ENCODE assay signal across 1 cellular context in genomic region chr12:12813120-12814101, GRCh38.
TF ChIP-seq lines count a peak whose summit lies in the region.

TSS of gene DDX47 (plus strand) at chr12:12813346. CDS start at chr12:12813368, 22 bp downstream.

TF ChIP-seq in HEK293, 187 proteins besides CTCF, POLR2A, EP300 and RAD21 (continued from another document and continues in another):
- TF ChIP-seq ZNF362 (tag by site-specific recombination; IDR thresholded peaks at IDR 0.05) = no peak
- TF ChIP-seq, protein P1, sequence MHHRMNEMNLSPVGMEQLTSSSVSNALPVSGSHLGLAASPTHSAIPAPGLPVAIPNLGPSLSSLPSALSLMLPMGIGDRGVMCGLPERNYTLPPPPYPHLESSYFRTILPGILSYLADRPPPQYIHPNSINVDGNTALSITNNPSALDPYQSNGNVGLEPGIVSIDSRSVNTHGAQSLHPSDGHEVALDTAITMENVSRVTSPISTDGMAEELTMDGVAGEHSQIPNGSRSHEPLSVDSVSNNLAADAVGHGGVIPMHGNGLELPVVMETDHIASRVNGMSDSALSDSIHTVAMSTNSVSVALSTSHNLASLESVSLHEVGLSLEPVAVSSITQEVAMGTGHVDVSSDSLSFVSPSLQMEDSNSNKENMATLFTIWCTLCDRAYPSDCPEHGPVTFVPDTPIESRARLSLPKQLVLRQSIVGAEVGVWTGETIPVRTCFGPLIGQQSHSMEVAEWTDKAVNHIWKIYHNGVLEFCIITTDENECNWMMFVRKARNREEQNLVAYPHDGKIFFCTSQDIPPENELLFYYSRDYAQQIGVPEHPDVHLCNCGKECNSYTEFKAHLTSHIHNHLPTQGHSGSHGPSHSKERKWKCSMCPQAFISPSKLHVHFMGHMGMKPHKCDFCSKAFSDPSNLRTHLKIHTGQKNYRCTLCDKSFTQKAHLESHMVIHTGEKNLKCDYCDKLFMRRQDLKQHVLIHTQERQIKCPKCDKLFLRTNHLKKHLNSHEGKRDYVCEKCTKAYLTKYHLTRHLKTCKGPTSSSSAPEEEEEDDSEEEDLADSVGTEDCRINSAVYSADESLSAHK (tag by site-specific recombination; IDR thresholded peaks at IDR 0.05) = 0 out of 2 replicates have a peak, but pooled peaks have one; percentile 6
- no peak for TF ChIP-seq SALL2 (tag by site-specific recombination; IDR thresholded peaks at IDR 0.05; ENCODE audit: borderline replicate concordance)
- TF ChIP-seq ZNF529 (tag by site-specific recombination; IDR thresholded peaks at IDR 0.05; ENCODE audit: insufficient replicate concordance) = no peak
- TF ChIP-seq YY2 (tag by site-specific recombination; IDR thresholded peaks at IDR 0.05) = peak; percentile 94
- TF ChIP-seq ZNF76 (tag by site-specific recombination; IDR thresholded peaks at IDR 0.05; ENCODE audit: borderline replicate concordance, low read depth) = peak; percentile 94
- TF ChIP-seq, protein P2, sequence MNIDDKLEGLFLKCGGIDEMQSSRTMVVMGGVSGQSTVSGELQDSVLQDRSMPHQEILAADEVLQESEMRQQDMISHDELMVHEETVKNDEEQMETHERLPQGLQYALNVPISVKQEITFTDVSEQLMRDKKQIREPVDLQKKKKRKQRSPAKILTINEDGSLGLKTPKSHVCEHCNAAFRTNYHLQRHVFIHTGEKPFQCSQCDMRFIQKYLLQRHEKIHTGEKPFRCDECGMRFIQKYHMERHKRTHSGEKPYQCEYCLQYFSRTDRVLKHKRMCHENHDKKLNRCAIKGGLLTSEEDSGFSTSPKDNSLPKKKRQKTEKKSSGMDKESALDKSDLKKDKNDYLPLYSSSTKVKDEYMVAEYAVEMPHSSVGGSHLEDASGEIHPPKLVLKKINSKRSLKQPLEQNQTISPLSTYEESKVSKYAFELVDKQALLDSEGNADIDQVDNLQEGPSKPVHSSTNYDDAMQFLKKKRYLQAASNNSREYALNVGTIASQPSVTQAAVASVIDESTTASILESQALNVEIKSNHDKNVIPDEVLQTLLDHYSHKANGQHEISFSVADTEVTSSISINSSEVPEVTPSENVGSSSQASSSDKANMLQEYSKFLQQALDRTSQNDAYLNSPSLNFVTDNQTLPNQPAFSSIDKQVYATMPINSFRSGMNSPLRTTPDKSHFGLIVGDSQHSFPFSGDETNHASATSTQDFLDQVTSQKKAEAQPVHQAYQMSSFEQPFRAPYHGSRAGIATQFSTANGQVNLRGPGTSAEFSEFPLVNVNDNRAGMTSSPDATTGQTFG (tag by site-specific recombination; IDR thresholded peaks at IDR 0.05; ENCODE audit: borderline replicate concordance) = no peak
- no peak for TF ChIP-seq MEIS1 (CRISPR knock-in tag; IDR thresholded peaks at IDR 0.05; ENCODE audit: borderline replicate concordance)
- no peak for TF ChIP-seq ZNF2 (tag by site-specific recombination; IDR thresholded peaks at IDR 0.05)
- TF ChIP-seq ZNF302 (tag by site-specific recombination; IDR thresholded peaks at IDR 0.05; ENCODE audit: low read depth) = no peak
- TF ChIP-seq ZNF677 (tag by site-specific recombination; IDR thresholded peaks at IDR 0.05) = no peak
- no peak for TF ChIP-seq ZNF266 (tag by site-specific recombination; IDR thresholded peaks at IDR 0.05; ENCODE audit: low read depth)
- TF ChIP-seq ZNF174 (tag by site-specific recombination; IDR thresholded peaks at IDR 0.05) = no peak
- TF ChIP-seq, protein P3, sequence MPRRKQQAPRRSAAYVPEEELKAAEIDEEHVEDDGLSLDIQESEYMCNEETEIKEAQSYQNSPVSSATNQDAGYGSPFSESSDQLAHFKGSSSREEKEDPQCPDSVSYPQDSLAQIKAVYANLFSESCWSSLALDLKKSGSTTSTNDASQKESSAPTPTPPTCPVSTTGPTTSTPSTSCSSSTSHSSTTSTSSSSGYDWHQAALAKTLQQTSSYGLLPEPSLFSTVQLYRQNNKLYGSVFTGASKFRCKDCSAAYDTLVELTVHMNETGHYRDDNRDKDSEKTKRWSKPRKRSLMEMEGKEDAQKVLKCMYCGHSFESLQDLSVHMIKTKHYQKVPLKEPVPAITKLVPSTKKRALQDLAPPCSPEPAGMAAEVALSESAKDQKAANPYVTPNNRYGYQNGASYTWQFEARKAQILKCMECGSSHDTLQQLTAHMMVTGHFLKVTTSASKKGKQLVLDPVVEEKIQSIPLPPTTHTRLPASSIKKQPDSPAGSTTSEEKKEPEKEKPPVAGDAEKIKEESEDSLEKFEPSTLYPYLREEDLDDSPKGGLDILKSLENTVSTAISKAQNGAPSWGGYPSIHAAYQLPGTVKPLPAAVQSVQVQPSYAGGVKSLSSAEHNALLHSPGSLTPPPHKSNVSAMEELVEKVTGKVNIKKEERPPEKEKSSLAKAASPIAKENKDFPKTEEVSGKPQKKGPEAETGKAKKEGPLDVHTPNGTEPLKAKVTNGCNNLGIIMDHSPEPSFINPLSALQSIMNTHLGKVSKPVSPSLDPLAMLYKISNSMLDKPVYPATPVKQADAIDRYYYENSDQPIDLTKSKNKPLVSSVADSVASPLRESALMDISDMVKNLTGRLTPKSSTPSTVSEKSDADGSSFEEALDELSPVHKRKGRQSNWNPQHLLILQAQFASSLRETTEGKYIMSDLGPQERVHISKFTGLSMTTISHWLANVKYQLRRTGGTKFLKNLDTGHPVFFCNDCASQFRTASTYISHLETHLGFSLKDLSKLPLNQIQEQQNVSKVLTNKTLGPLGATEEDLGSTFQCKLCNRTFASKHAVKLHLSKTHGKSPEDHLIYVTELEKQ (tag by site-specific recombination; IDR thresholded peaks at IDR 0.05; ENCODE audit: borderline replicate concordance) = no peak
- TF ChIP-seq, protein P4, sequence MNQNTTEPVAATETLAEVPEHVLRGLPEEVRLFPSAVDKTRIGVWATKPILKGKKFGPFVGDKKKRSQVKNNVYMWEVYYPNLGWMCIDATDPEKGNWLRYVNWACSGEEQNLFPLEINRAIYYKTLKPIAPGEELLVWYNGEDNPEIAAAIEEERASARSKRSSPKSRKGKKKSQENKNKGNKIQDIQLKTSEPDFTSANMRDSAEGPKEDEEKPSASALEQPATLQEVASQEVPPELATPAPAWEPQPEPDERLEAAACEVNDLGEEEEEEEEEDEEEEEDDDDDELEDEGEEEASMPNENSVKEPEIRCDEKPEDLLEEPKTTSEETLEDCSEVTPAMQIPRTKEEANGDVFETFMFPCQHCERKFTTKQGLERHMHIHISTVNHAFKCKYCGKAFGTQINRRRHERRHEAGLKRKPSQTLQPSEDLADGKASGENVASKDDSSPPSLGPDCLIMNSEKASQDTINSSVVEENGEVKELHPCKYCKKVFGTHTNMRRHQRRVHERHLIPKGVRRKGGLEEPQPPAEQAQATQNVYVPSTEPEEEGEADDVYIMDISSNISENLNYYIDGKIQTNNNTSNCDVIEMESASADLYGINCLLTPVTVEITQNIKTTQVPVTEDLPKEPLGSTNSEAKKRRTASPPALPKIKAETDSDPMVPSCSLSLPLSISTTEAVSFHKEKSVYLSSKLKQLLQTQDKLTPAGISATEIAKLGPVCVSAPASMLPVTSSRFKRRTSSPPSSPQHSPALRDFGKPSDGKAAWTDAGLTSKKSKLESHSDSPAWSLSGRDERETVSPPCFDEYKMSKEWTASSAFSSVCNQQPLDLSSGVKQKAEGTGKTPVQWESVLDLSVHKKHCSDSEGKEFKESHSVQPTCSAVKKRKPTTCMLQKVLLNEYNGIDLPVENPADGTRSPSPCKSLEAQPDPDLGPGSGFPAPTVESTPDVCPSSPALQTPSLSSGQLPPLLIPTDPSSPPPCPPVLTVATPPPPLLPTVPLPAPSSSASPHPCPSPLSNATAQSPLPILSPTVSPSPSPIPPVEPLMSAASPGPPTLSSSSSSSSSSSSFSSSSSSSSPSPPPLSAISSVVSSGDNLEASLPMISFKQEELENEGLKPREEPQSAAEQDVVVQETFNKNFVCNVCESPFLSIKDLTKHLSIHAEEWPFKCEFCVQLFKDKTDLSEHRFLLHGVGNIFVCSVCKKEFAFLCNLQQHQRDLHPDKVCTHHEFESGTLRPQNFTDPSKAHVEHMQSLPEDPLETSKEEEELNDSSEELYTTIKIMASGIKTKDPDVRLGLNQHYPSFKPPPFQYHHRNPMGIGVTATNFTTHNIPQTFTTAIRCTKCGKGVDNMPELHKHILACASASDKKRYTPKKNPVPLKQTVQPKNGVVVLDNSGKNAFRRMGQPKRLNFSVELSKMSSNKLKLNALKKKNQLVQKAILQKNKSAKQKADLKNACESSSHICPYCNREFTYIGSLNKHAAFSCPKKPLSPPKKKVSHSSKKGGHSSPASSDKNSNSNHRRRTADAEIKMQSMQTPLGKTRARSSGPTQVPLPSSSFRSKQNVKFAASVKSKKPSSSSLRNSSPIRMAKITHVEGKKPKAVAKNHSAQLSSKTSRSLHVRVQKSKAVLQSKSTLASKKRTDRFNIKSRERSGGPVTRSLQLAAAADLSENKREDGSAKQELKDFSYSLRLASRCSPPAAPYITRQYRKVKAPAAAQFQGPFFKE (tag by site-specific recombination; IDR thresholded peaks at IDR 0.05; ENCODE audit: borderline replicate concordance) = no peak
- TF ChIP-seq, protein P5, sequence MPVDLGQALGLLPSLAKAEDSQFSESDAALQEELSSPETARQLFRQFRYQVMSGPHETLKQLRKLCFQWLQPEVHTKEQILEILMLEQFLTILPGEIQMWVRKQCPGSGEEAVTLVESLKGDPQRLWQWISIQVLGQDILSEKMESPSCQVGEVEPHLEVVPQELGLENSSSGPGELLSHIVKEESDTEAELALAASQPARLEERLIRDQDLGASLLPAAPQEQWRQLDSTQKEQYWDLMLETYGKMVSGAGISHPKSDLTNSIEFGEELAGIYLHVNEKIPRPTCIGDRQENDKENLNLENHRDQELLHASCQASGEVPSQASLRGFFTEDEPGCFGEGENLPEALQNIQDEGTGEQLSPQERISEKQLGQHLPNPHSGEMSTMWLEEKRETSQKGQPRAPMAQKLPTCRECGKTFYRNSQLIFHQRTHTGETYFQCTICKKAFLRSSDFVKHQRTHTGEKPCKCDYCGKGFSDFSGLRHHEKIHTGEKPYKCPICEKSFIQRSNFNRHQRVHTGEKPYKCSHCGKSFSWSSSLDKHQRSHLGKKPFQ (tag by site-specific recombination; IDR thresholded peaks at IDR 0.05) = no peak
- TF ChIP-seq ZNF114 (tag by site-specific recombination; IDR thresholded peaks at IDR 0.05) = no peak
- TF ChIP-seq ZNF704 (tag by site-specific recombination; IDR thresholded peaks at IDR 0.05) = no peak
- TF ChIP-seq HOXD13 (CRISPR knock-in tag; IDR thresholded peaks at IDR 0.05; ENCODE audit: borderline replicate concordance) = no peak
- no peak for TF ChIP-seq ZNF324 (tag by site-specific recombination; IDR thresholded peaks at IDR 0.05)
- no peak for TF ChIP-seq RBAK (tag by site-specific recombination; IDR thresholded peaks at IDR 0.05)
- TF ChIP-seq ZEB2 (tag by site-specific recombination; IDR thresholded peaks at IDR 0.05) = 0 out of 2 replicates have a peak, but pooled peaks have one; percentile 43
- TF ChIP-seq ZNF514 (tag by site-specific recombination; IDR thresholded peaks at IDR 0.05) = no peak
- TF ChIP-seq ZFP3 (tag by site-specific recombination; IDR thresholded peaks at IDR 0.05; ENCODE audit: low read depth) = no peak
- no peak for TF ChIP-seq ZNF211 (tag by site-specific recombination; IDR thresholded peaks at IDR 0.05; ENCODE audit: low read depth)
- TF ChIP-seq, protein P6, sequence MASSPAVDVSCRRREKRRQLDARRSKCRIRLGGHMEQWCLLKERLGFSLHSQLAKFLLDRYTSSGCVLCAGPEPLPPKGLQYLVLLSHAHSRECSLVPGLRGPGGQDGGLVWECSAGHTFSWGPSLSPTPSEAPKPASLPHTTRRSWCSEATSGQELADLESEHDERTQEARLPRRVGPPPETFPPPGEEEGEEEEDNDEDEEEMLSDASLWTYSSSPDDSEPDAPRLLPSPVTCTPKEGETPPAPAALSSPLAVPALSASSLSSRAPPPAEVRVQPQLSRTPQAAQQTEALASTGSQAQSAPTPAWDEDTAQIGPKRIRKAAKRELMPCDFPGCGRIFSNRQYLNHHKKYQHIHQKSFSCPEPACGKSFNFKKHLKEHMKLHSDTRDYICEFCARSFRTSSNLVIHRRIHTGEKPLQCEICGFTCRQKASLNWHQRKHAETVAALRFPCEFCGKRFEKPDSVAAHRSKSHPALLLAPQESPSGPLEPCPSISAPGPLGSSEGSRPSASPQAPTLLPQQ (tag by site-specific recombination; IDR thresholded peaks at IDR 0.05) = peak; percentile 100
- TF ChIP-seq SCRT1 (tag by site-specific recombination; IDR thresholded peaks at IDR 0.05; ENCODE audit: borderline replicate concordance) = no peak
- TF ChIP-seq ZNF670 (tag by site-specific recombination; IDR thresholded peaks at IDR 0.05; ENCODE audit: low read depth) = no peak
- TF ChIP-seq SP2 (tag by site-specific recombination; IDR thresholded peaks at IDR 0.05) = peak; percentile 22; the same call in 1 of the 2 replicates
- TF ChIP-seq ZNF791 (tag by site-specific recombination; IDR thresholded peaks at IDR 0.05) = no peak
- no peak for TF ChIP-seq HOXA7 (CRISPR knock-in tag; IDR thresholded peaks at IDR 0.05; ENCODE audit: borderline replicate concordance)
- TF ChIP-seq ZNF280D (tag by site-specific recombination; IDR thresholded peaks at IDR 0.05) = no peak
- TF ChIP-seq YY1 (tag by site-specific recombination; IDR thresholded peaks at IDR 0.05) = peak; percentile 92
